In the genomic region with DNA sequence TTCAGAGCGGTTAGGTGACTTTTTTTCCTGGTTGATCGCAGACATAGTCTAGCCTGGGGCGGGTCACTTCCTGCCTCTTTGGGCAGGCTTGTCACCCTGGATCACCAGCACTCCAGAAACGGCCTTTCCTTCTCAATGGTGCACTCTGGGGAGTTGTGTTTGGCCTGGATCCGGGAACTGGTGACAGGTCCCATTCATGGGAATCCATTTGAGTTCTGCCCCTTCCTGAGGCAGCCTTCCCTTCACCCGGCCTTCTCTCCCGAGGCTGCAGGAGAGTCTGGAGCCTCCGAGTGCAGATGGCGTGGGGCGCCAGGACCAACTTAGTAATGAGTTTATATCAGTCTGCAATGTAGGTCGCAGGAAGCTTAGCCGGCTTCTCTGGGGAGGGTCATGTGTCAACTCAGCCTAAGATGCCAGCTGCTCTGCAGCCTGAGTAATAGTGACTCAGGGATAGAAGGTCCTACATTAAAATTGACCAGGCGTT, we compare ENCODE assay signal across 9 cellular contexts. TPM values are rescaled to one million over a fixed set of nuclear protein-coding genes. Genes with fewer than 3 reads are reported as not detected.
DNase-seq lines count a peak whose midpoint lies in the region; ATAC-seq and TF ChIP-seq lines count a peak whose summit lies in the region.
"Had no signal": no experiment of that assay in that cellular context is flagged by ENCODE, and none has a peak within 500 bp of the region (broad histone marks: within the 10 kb centered on the region; RNA-seq: fewer than 3 reads in every experiment).

No MANE protein-coding gene starts in this region.

- H3K4me1 ChIP-seq in fibroblast of lung (ENCODE audit: control insufficient read depth, extremely low read depth, insufficient read depth, low read length) (peaks cover 26% of the 10 kb centered on the region), sigmoid colon (peaks cover 0 to 58% (median 51%) of the 10 kb centered on the region in 4 donors)

- H3K27ac ChIP-seq in fibroblast of lung (ENCODE audit: insufficient read depth, low read length), result peak overlapping the region; percentile 60
- peak overlapping the region; percentile 5 to 86 (median 53) for H3K27ac ChIP-seq in sigmoid colon
- H3K27ac ChIP-seq: neural progenitor cell had no signal

- H3K4me3 Mint-ChIP-seq in stimulated activated naive CD8-positive, alpha-beta T cell treated with anti-CD3 and anti-CD28 coated beads, Interleukin-15, amount 100 ng/mL, for 72 hours, result no peak overlapping the region
- H3K4me3 Mint-ChIP-seq: neural progenitor cell had no signal

- H3K79me2 ChIP-seq in fibroblast of lung (ENCODE audit: control insufficient read depth, insufficient read depth, low read length), result peaks cover 9% of the 10 kb centered on the region

- H3K27ac Mint-ChIP-seq in stimulated activated naive CD8-positive, alpha-beta T cell treated with anti-CD3 and anti-CD28 coated beads, Interleukin-15, amount 100 ng/mL, for 72 hours, result peak overlapping the region in 1 of 2 donors; percentile 10
- H3K27ac Mint-ChIP-seq: neural progenitor cell had no signal

- H3K27me3 Mint-ChIP-seq in stimulated activated naive CD8-positive, alpha-beta T cell treated with anti-CD3 and anti-CD28 coated beads, Interleukin-15, amount 100 ng/mL, for 72 hours, result no peaks in the 10 kb centered on the region

- H2AFZ ChIP-seq in fibroblast of lung (ENCODE audit: low read length), result no peak overlapping the region
- H2AFZ ChIP-seq: neural progenitor cell had no signal

- H3K4me1 Mint-ChIP-seq in stimulated activated naive CD8-positive, alpha-beta T cell treated with anti-CD3 and anti-CD28 coated beads, Interleukin-15, amount 100 ng/mL, for 72 hours, result peaks cover 53% of the 10 kb centered on the region

- no peak for TF ChIP-seq EP300 in sigmoid colon (IDR thresholded peaks at IDR 0.05)

- H3K9me3 Mint-ChIP-seq in stimulated activated naive CD8-positive, alpha-beta T cell treated with anti-CD3 and anti-CD28 coated beads, Interleukin-15, amount 100 ng/mL, for 72 hours, result no peaks in the 10 kb centered on the region
- H3K9me3 Mint-ChIP-seq: neural progenitor cell had no signal

- H3K36me3 ChIP-seq in fibroblast of lung (ENCODE audit: control insufficient read depth, insufficient read depth, low read length), result peaks cover 4% of the 10 kb centered on the region
- peaks cover 0 to 33% (median 12%) of the 10 kb centered on the region in 4 donors for H3K36me3 ChIP-seq in sigmoid colon
- H3K36me3 ChIP-seq: neural progenitor cell had no signal

- peak; percentile 88 for DNase-seq in EL
- peak; percentile 65 for DNase-seq in SK-N-DZ (ENCODE audit: low spot score)
- DNase-seq in fibroblast of lung (ENCODE audit: low read depth in 2 of 2), result peak; percentile 82 to 84
- no peak for DNase-seq in sigmoid colon
- DNase-seq in activated CD8-positive, alpha-beta memory T cell treated with anti-CD3 and anti-CD28 coated beads for 24 hours, result no peak
- DNase-seq in NCI-H69 (lab: John Stamatoyannopoulos, UW), result no peak
- DNase-seq in stimulated activated naive CD8-positive, alpha-beta T cell treated with anti-CD3 and anti-CD28 coated beads, Interleukin-15, amount 100 ng/mL, for 72 hours, result no peak

- 46 to 64% methylated on average over 13 of the region's 13 CpGs for WGBS in sigmoid colon, 2 donors

- no peak for ATAC-seq in HG02885 (IDR thresholded peaks at IDR 0.05; ENCODE audit: poor library complexity, unreplicated experiment)
- ATAC-seq in stimulated activated naive CD8-positive, alpha-beta T cell treated with anti-CD3 and anti-CD28 coated beads, Interleukin-15, amount 100 ng/mL, for 72 hours, result no peak

- no peak for TF ChIP-seq POLR2A in sigmoid colon (IDR thresholded peaks at IDR 0.05)

- no peak for TF ChIP-seq CTCF in fibroblast of lung (conservative IDR thresholded peaks at IDR 0.05 in 1 of 2, IDR thresholded peaks at IDR 0.05 in 1 of 2; ENCODE audit: low read depth in 1 of 2, low read length in 2 of 2)
- no peak for TF ChIP-seq CTCF in sigmoid colon (IDR thresholded peaks at IDR 0.05)

- intact Hi-C loops in sigmoid colon (cut with DNase I), result loop anchor here (5.0 kb wide), 1 partner anchor 45 kb away; no protein-coding TSS in a partner anchor

- no peaks in the 10 kb centered on the region for H3K9me3 ChIP-seq in fibroblast of lung (ENCODE audit: control insufficient read depth, insufficient read depth, low read depth, low read length)
- H3K9me3 ChIP-seq in sigmoid colon, result no peaks in the 10 kb centered on the region

- H3K4me3 ChIP-seq in fibroblast of lung (replicated peaks in 1 of 4; ENCODE audit: control extremely low read depth in 1 of 4, insufficient read depth in 1 of 4, low read depth in 3 of 4, low read length in 4 of 4) (no peak overlapping the region), sigmoid colon (no peak overlapping the region)
- H3K4me3 ChIP-seq: neural progenitor cell had no signal

- H3K27me3 ChIP-seq in fibroblast of lung (ENCODE audit: control insufficient read depth, insufficient read depth, low read length), result no peaks in the 10 kb centered on the region
- H3K27me3 ChIP-seq in sigmoid colon, result no peaks in the 10 kb centered on the region
- H3K27me3 ChIP-seq: neural progenitor cell had no signal

- H3K4me2 ChIP-seq in fibroblast of lung (ENCODE audit: extremely low read depth, insufficient read depth, low read length), result peak overlapping the region; percentile 32
- H3K4me2 ChIP-seq: neural progenitor cell had no signal

- H3K9ac ChIP-seq in fibroblast of lung (ENCODE audit: insufficient read depth, low read length), result no peak overlapping the region
- H3K9ac ChIP-seq: neural progenitor cell had no signal

- no peaks in the 10 kb centered on the region for H4K20me1 ChIP-seq in fibroblast of lung (ENCODE audit: control insufficient read depth, extremely low read depth, insufficient read depth, low read length)

RNA-seq across cellular contexts. Expression of gene TACR2, which starts 54.2 kb away (rescaled TPM):
- 0.07 TPM in 1 of 2 replicates, not detected in the other for polyA plus RNA-seq in SK-N-DZ (2014; cell fraction: cytosol; rRNA removed)
- polyA plus RNA-seq in SK-N-DZ (2014; cell fraction: nucleus; rRNA removed), result not detected in 2 replicates
- total RNA-seq in fibroblast of lung, result 0.17 and 0.26 TPM in 2 replicates
- 0.10 and 0.15 TPM in 2 replicates for polyA plus RNA-seq in fibroblast of lung
- 0.20 and 0.26 TPM in 2 replicates for polyA plus RNA-seq in fibroblast of lung (2012)
- not detected in 2 replicates for polyA minus RNA-seq in fibroblast of lung (ENCODE audit: low replicate concordance)
- 100 to 1,000 TPM; 161 to 184 (median 170) TPM for total RNA-seq in sigmoid colon
- 10 to 100 TPM in 1 of 3 donors, 1 to 10 TPM in 1, not detected in 1; 6.0 to 14.4 TPM for polyA plus RNA-seq in sigmoid colon

Comparison
In these comparisons a context has a peak if more than half of its experiments do, and no peak if none do; other contexts are left out.
1. DNase-seq: peak in EL (single experiment), SK-N-DZ (single experiment) and fibroblast of lung (2 of 2); none in sigmoid colon (single experiment), activated CD8-positive, alpha-beta memory T cell treated with anti-CD3 and anti-CD28 coated beads for 24 hours (single experiment), NCI-H69 (single experiment) and stimulated activated naive CD8-positive, alpha-beta T cell treated with anti-CD3 and anti-CD28 coated beads, Interleukin-15, amount 100 ng/mL, for 72 hours (0 of 2).
2. RNA of gene TACR2, which starts 54.2 kb away (total RNA-seq): 161 to 184 TPM in sigmoid colon; 0.17 to 0.26 TPM in fibroblast of lung; every median in the first group is over 100 times any median in the second.